Comparison of ENCODE assay signal across 8 cellular contexts in genomic region chr5:181052928-181053759, GRCh38. TPM values are rescaled to one million over a fixed set of nuclear protein-coding genes. Genes with fewer than 3 reads are reported as not detected.
A peak's percentile ranks its signal among the peaks of the same experiment; 100 is the strongest.
DNase-seq lines count a peak whose midpoint lies in the region; ATAC-seq and TF ChIP-seq lines count a peak whose summit lies in the region.

No MANE protein-coding gene starts in this region.

- CTCF ChIA-PET in HEK293T (lab: Yijun Ruan, JAX) = interaction anchor here (0.6 kb wide), 1 partner anchor 31 kb away, joined by 3 read pairs; no protein-coding TSS in a partner anchor

- no peak for TF ChIP-seq EP300 in stomach (IDR thresholded peaks at IDR 0.05)

- H3K36me3 ChIP-seq in ascending aorta (no peaks in the 10 kb centered on the region), stomach (no peaks in the 10 kb centered on the region)

- intact Hi-C loops in ascending aorta (cut with DNase I) (no loop called here), stomach (cut with DNase I; ENCODE audit: low total_unique reads) (no loop called here)

- POLR2A ChIA-PET in HEK293T (lab: Yijun Ruan, JAX) = interaction anchor here (0.6 to 1.7 kb wide), 2 partner anchors 47 to 192 kb away, joined by 3 to 4 read pairs; partner anchors contain the start of gene ZFP62

- no peak for ATAC-seq in HG03520 (IDR thresholded peaks at IDR 0.05; ENCODE audit: unreplicated experiment)

- H3K27me3 ChIP-seq in ascending aorta (peaks cover 9% of the 10 kb centered on the region), stomach (peaks cover 4 to 97% (median 75%) of the 10 kb centered on the region in 3 donors)

- H3K4me1 ChIP-seq in ascending aorta (peaks cover 0 to 8% of the 10 kb centered on the region in 2 donors), stomach (peaks cover 18 to 27% (median 24%) of the 10 kb centered on the region in 4 donors)

- DNase-seq in AG20443 (ENCODE audit: low spot score) (peak; percentile 37), HEK293T (ENCODE audit: extremely low spot score) (peak; percentile 76), ascending aorta (ENCODE audit: low spot score in 2 of 2) (no peak), islet precursor cell (peak; percentile 51), stomach (no peak), HK-2 (ENCODE audit: unreplicated experiment) (no peak), putamen (ENCODE audit: low spot score) (no peak)

- no peak overlapping the region for H3K27ac ChIP-seq in ascending aorta
- H3K27ac ChIP-seq in stomach = peak overlapping the region in 4 of 5 donors; percentile 8 to 50 (median 29)

- H3K4me3 ChIP-seq in ascending aorta (peak overlapping the region; percentile 65 to 68), stomach (peak overlapping the region; percentile 52 to 81 (median 60))

- WGBS in stomach, 5 donors = 1 to 2% (median 1%) methylated on average over 34 to 110 of the region's 111 CpGs

- H3K9me3 ChIP-seq in ascending aorta (no peaks in the 10 kb centered on the region), stomach (no peaks in the 10 kb centered on the region)

- TF ChIP-seq CTCF in ascending aorta (IDR thresholded peaks at IDR 0.05) = no peak
- no peak for TF ChIP-seq CTCF in stomach (IDR thresholded peaks at IDR 0.05)

- no peak for TF ChIP-seq POLR2A in stomach (IDR thresholded peaks at IDR 0.05)

TF ChIP-seq in HEK293T, 16 proteins besides CTCF, POLR2A, EP300 and RAD21:
- TF ChIP-seq NFRKB (IDR thresholded peaks at IDR 0.05) = no peak
- 0 out of 2 replicates have a peak, but pooled peaks have one; percentile 6 for TF ChIP-seq FOXM1 (IDR thresholded peaks at IDR 0.05; ENCODE audit: borderline replicate concordance)
- TF ChIP-seq L3MBTL2 (conservative IDR thresholded peaks at IDR 0.05) = 0 out of 2 replicates have a peak, but pooled peaks have one; percentile 16
- no peak for TF ChIP-seq SUZ12 (IDR thresholded peaks at IDR 0.05)

RNA-seq across cellular contexts. Expression of gene BTNL9, which starts 13.1 kb away (rescaled TPM):
- total RNA-seq in ascending aorta (105 TPM), stomach (100 to 1,000 TPM in 1 of 5 donors, 10 to 100 TPM in 3, 1 to 10 TPM in 1; 3.5 to 108 (median 14.1) TPM)
- polyA plus RNA-seq in stomach = 1 to 10 TPM; 3.8 to 8.7 (median 5.7) TPM

Comparison
In these comparisons a context has a peak if more than half of its experiments do, and no peak if none do; other contexts are left out.
1. DNase-seq: peak in AG20443 (single experiment), HEK293T (single experiment) and islet precursor cell (single experiment); none in ascending aorta (0 of 2), stomach (single experiment), HK-2 (single experiment) and putamen (single experiment).
2. H3K27ac ChIP-seq: peak in stomach (4 of 5); none in ascending aorta (0 of 2).